Comparison of ENCODE assay signal across 1 cellular context in the genomic region with DNA sequence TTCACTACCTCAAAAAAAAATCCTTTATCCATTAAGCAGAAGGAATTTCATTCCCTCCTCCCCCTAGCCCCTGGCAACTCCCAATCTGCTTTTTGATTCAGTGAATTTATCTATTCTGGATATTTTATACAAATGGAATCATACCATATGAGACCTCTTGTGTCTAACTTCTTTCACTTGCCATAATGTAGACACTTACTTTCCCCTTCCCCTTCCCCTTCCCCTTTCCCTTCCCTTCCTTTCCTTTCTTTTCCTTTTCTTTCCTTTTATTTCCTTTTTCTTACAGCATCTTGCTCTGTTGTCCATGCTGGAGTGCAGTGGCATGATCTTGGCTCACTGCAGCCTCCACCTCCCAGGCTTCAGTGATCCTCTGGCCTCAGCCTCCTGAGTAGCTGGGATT.
TF ChIP-seq lines count a peak whose summit lies in the region.

No MANE protein-coding gene starts in this region.

TF ChIP-seq in K562, 482 proteins besides CTCF, POLR2A, EP300 and RAD21 (continued from another document):
- peak; percentile 35 for TF ChIP-seq HNRNPK (IDR thresholded peaks at IDR 0.05; ENCODE audit: low read depth, low read length, poor library complexity, severe bottlenecking)
- no peak for TF ChIP-seq ZNF695 (CRISPR knock-in tag; IDR thresholded peaks at IDR 0.05)
- TF ChIP-seq BDP1 (IDR thresholded peaks at IDR 0.05; ENCODE audit: insufficient read depth, insufficient read length): no peak
- no peak for TF ChIP-seq ZC3H8 (IDR thresholded peaks at IDR 0.05)
